ENCODE assay signal across 8 cellular contexts in the genomic region with DNA sequence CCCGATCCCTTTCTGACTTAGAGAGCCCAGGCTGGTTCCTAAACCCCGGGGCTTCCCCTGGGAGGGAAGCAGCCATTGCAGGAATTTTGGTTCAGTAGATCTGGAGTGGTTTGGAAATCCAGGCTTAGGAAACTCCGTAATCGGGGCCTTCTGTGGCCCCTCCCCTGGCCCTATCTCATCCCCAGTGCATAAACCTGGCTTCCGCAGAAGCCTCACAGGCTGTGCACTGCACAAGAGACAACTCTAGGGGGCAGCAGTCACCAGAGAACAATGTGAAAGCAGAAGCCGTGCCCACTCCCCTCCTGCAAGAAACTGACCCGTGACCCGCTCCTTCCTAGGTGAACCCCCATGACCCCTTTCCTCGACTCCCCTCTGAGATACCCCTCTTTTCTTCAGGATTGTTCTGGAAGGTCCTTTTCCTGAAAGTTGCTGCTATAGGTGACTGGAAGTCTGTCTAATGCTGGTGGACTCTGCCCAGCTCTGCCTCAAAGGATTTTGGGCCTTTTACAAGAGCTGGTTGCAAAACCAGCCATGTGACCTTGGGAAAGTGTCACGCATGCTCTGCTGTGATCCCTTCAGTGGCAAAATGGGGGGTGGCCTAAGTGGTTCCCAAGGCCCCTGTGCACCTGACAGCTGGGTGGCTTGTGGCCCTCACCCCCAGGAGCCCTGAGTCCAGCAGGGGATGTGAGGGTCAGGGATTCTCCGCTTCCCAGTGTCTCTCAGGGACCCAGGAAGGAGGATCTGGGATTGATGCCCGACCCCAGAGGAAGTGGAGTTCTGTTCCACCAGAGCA. TPM values are rescaled to one million over a fixed set of nuclear protein-coding genes. Genes with fewer than 3 reads are reported as not detected.
DNase-seq lines count a peak whose midpoint lies in the region; ATAC-seq and TF ChIP-seq lines count a peak whose summit lies in the region.

No MANE protein-coding gene starts in this region.

- POLR2A ChIA-PET in SK-N-SH (lab: Yijun Ruan, JAX) (no interaction called here), MCF 10A (lab: Yijun Ruan, JAX) (interaction anchor here (0.6 to 6.4 kb wide), 22 partner anchors 11 to 1801 kb away, joined by 3 to 155 read pairs (median 4); partner anchors contain the start of genes ALOX15B, ALOXE3, CNTROB and RNF227)

- TF ChIP-seq EP300 in SK-N-SH (IDR thresholded peaks at IDR 0.05; ENCODE audit: borderline replicate concordance in 1 of 2, low read depth in 1 of 2, low read length in 1 of 2): no peak

- H3K4me1 ChIP-seq in SK-N-SH (ENCODE audit: control insufficient read depth in 1 of 2, insufficient read depth in 2 of 2, low read depth in 1 of 2, low read length in 1 of 2): peaks cover 0 to 15% of the 10 kb centered on the region in 2 experiments; a peak in 1 of 4 replicates

- H3K4me2 ChIP-seq in SK-N-SH: peak overlapping the region; percentile 77

- H3K9me3 ChIP-seq in SK-N-SH: no peaks in the 10 kb centered on the region

- H3K4me3 ChIP-seq in SK-N-SH (ENCODE audit: low read depth in 2 of 2, low read length in 1 of 2) (peak overlapping the region; percentile 45 to 53), skin epidermis (peak overlapping the region; percentile 14 to 47 (median 32))

- H3K27me3 Mint-ChIP-seq in MCF 10A (ENCODE audit: insufficient read depth, unreplicated experiment): no peaks in the 10 kb centered on the region

- no peaks in the 10 kb centered on the region for H3K36me3 ChIP-seq in SK-N-SH (replicated peaks in 1 of 2; ENCODE audit: control insufficient read depth in 1 of 2, insufficient read depth in 2 of 2, low read length in 1 of 2)

- no peak for ATAC-seq in GM19035 (IDR thresholded peaks at IDR 0.05; ENCODE audit: unreplicated experiment)

- peak; percentile 76 for TF ChIP-seq RAD21 in SK-N-SH (IDR thresholded peaks at IDR 0.05; ENCODE audit: low read length)

- CTCF ChIA-PET in SK-N-SH (lab: Yijun Ruan, JAX): interaction anchor here (0.6 to 14.8 kb wide), 37 partner anchors 8 to 273 kb away, joined by 3 to 228 read pairs (median 4); partner anchors contain the start of genes ALOX15B, CHD3, GUCY2D and RNF227
- CTCF ChIA-PET in MCF 10A (lab: Yijun Ruan, JAX): interaction anchor here (0.7 to 11.4 kb wide), 16 partner anchors 12 to 421 kb away, joined by 3 to 167 read pairs (median 4); partner anchors contain the start of genes ALOX15B, NAA38 and RNF227

- peak overlapping the region; percentile 51 for H3K4me3 Mint-ChIP-seq in MCF 10A (ENCODE audit: unreplicated experiment)

- no peaks in the 10 kb centered on the region for H3K79me2 ChIP-seq in SK-N-SH (ENCODE audit: insufficient read depth)

- 20% methylated on average over 8 of the region's 12 CpGs for WGBS in SK-N-SH (ENCODE audit: low lambda C conversion rate)

- no peak overlapping the region for H3K27ac ChIP-seq in SK-N-SH (ENCODE audit: low read depth in 2 of 2, low read length in 1 of 2)
- peak overlapping the region in 11 of 21 experiments; percentile 20 to 63 (median 34) for H3K27ac ChIP-seq in skin epidermis

- H3K27ac Mint-ChIP-seq in MCF 10A (ENCODE audit: low read depth, unreplicated experiment): peak overlapping the region; percentile 95

- H3K36me3 Mint-ChIP-seq in MCF 10A (ENCODE audit: insufficient read depth, unreplicated experiment): peaks cover 7% of the 10 kb centered on the region

- H3K9ac ChIP-seq in SK-N-SH: no peak overlapping the region

- intact Hi-C loops in MCF 10A (cut with micrococcal nuclease): loop anchor here (1.0 kb wide), 3 partner anchors 24 to 104 kb away; no protein-coding TSS in a partner anchor

- no peaks in the 10 kb centered on the region for H4K20me1 ChIP-seq in SK-N-SH (ENCODE audit: insufficient read depth)

- H3F3A ChIP-seq in SK-N-SH (replicated peaks; ENCODE audit: insufficient read depth): no peaks in the 10 kb centered on the region

- H2AFZ ChIP-seq in SK-N-SH (ENCODE audit: low read depth): peak overlapping the region; percentile 95; the same call in 1 of the 2 replicates

- peak; percentile 7 to 43 for DNase-seq in activated CD4-positive, alpha-beta T cell treated with anti-CD3 and anti-CD28 coated beads for 24 hours (ENCODE audit: low read depth in 2 of 2)
- no peak for DNase-seq in activated CD4-positive, alpha-beta T cell treated with anti-CD3 and anti-CD28 coated beads for 1 hour
- DNase-seq in SK-N-SH: peak; percentile 82
- DNase-seq in MCF 10A (ENCODE audit: unreplicated experiment): peak; percentile 87
- DNase-seq in iPS-NIHi7 (ENCODE audit: extremely low spot score): peak; percentile 82
- no peak for DNase-seq in AG20443 (ENCODE audit: low spot score)

- H3K9me3 Mint-ChIP-seq in MCF 10A (ENCODE audit: unreplicated experiment): no peaks in the 10 kb centered on the region

- BruUV-seq in MCF 10A (replicated peaks; lab: Mats Ljungman, UMichigan): no TSS peak

- peak; percentile 72 for TF ChIP-seq CTCF in SK-N-SH (IDR thresholded peaks at IDR 0.05)
- TF ChIP-seq CTCF in MCF 10A (IDR thresholded peaks at IDR 0.05; ENCODE audit: unreplicated experiment): peak; percentile 90

- H3K27me3 ChIP-seq in SK-N-SH (ENCODE audit: insufficient read depth): no peaks in the 10 kb centered on the region

- H3K9me2 ChIP-seq in SK-N-SH: no peaks in the 10 kb centered on the region

- peaks cover 44% of the 10 kb centered on the region for H3K4me1 Mint-ChIP-seq in MCF 10A (ENCODE audit: insufficient read depth, unreplicated experiment)

TF ChIP-seq in SK-N-SH, 30 proteins besides CTCF, POLR2A, EP300 and RAD21:
- TF ChIP-seq RFX5 (IDR thresholded peaks at IDR 0.05; ENCODE audit: low read length) (no peak), RCOR1 (IDR thresholded peaks at IDR 0.05; ENCODE audit: low read length) (no peak), GATA2 (CRISPR knock-in tag; IDR thresholded peaks at IDR 0.05) (0 out of 2 replicates have a peak, but pooled peaks have one; percentile 30), SMC3 (IDR thresholded peaks at IDR 0.05; ENCODE audit: low read depth, low read length) (peak; percentile 65), CHD2 (IDR thresholded peaks at IDR 0.05; ENCODE audit: low read length, partially characterized antibody) (no peak), FOXJ3 (CRISPR knock-in tag; IDR thresholded peaks at IDR 0.05) (no peak), FOSL2 (IDR thresholded peaks at IDR 0.05; ENCODE audit: borderline replicate concordance, low read depth) (no peak)
- TF ChIP-seq, protein P1, sequence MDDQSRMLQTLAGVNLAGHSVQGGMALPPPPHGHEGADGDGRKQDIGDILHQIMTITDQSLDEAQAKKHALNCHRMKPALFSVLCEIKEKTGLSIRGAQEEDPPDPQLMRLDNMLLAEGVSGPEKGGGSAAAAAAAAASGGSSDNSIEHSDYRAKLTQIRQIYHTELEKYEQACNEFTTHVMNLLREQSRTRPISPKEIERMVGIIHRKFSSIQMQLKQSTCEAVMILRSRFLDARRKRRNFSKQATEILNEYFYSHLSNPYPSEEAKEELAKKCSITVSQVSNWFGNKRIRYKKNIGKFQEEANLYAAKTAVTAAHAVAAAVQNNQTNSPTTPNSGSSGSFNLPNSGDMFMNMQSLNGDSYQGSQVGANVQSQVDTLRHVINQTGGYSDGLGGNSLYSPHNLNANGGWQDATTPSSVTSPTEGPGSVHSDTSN (IDR thresholded peaks at IDR 0.05): no peak

RNA-seq across cellular contexts. Expression of gene GUCY2D, which starts 14.4 kb away (rescaled TPM):
- not detected in 2 replicates for polyA plus RNA-seq in SK-N-SH (2012; rRNA removed)
- not detected in 2 replicates for polyA plus RNA-seq in SK-N-SH (2012; cell fraction: cytosol; rRNA removed)
- polyA plus RNA-seq in SK-N-SH (2012; cell fraction: nucleus; rRNA removed): 0.01 and 0.07 TPM in 2 replicates
- not detected in 2 replicates for total RNA-seq in MCF 10A (2022)

RNA-seq across cellular contexts. Expression of gene ALOX15B, which starts 22.0 kb away (rescaled TPM):
- polyA plus RNA-seq in SK-N-SH (2012; rRNA removed): not detected in 2 replicates
- not detected in 2 replicates for polyA plus RNA-seq in SK-N-SH (2012; cell fraction: cytosol; rRNA removed)
- 0.01 TPM in 1 of 2 replicates, not detected in the other for polyA plus RNA-seq in SK-N-SH (2012; cell fraction: nucleus; rRNA removed)
- 18.5 and 27.6 TPM in 2 replicates for total RNA-seq in MCF 10A (2022)

Comparison
In these comparisons a context has a peak if more than half of its experiments do, and no peak if none do; other contexts are left out.
1. DNase-seq: peak in activated CD4-positive, alpha-beta T cell treated with anti-CD3 and anti-CD28 coated beads for 24 hours (2 of 2), SK-N-SH (single experiment), MCF 10A (single experiment) and iPS-NIHi7 (single experiment); none in activated CD4-positive, alpha-beta T cell treated with anti-CD3 and anti-CD28 coated beads for 1 hour (single experiment) and AG20443 (single experiment).
2. H3K27ac ChIP-seq: peak in skin epidermis (11 of 21); none in SK-N-SH (0 of 2).